17 cellular contexts compared by ENCODE assay signal in the genomic region with DNA sequence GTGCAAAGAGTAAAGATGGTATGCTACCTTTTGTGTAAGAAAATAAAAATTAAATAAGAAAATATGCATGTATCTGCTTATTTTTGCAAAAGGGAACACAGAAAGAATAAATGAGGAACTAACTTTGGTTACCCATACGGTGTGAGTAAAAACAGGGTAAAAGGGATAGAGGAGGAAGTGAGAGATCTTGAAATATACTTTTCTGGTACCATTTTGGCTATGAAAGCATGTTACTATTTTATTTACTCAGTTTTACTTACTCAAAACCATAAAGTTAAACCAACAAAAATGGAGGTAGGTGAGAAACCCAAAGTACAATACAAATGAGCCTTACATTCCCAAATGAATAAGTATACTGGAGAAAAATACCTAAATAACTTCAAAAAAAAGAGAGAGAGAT.
DNase-seq lines count a peak whose midpoint lies in the region; ATAC-seq and TF ChIP-seq lines count a peak whose summit lies in the region.
"Had no signal": no experiment of that assay in that cellular context is flagged by ENCODE, and none has a peak within 500 bp of the region (broad histone marks: within the 10 kb centered on the region; RNA-seq: fewer than 3 reads in every experiment).

No MANE protein-coding gene starts in this region.

- ATAC-seq in GM21526 (IDR thresholded peaks at IDR 0.05; ENCODE audit: low FRiP score, unreplicated experiment), result peak; percentile 72
- peak; percentile 56 for ATAC-seq in HG03025 (IDR thresholded peaks at IDR 0.05; ENCODE audit: low FRiP score, unreplicated experiment)
- ATAC-seq in HG03575 (IDR thresholded peaks at IDR 0.05; ENCODE audit: extremely low read depth, insufficient number of reproducible peaks, low FRiP score, unreplicated experiment), result peak; percentile 44
- ATAC-seq in HG02840 (IDR thresholded peaks at IDR 0.05; ENCODE audit: low FRiP score, unreplicated experiment), result no peak
- no peak for ATAC-seq in HG03457 (IDR thresholded peaks at IDR 0.05; ENCODE audit: unreplicated experiment)

- H3K4me3 ChIP-seq in GM12864 (ENCODE audit: low read depth, low read length), result no peak overlapping the region
- H3K4me3 ChIP-seq: BLaER1 treated with 17β-estradiol and CSF1 and Interleukin-3, amounts not matched to agents 10 nM and 100 nM; PC-9 had no signal

- peak; percentile 41 for DNase-seq in GM12864 (ENCODE audit: low read depth)
- DNase-seq in stimulated activated naive CD4-positive, alpha-beta T cell treated with Interleukin-2 at 50 U/mL for 16 hours (lab: John Stamatoyannopoulos, UW), result no peak
- DNase-seq in NCI-H69 (lab: John Stamatoyannopoulos, UW), result no peak
- DNase-seq: 8988T, Caco-2, DMS53, Karpas-422, NCI-H1436 treated with DMSO at 0.1 percent for 48 hours, NCI-H2081 treated with DMSO at 0.1 percent for 48 hours, PC-9, T-helper 9 cell had no signal

- no peak for TF ChIP-seq CTCF in GM12864 (IDR thresholded peaks at IDR 0.05; ENCODE audit: low read depth, low read length, missing control alignments)

Comparison
In these comparisons a context has a peak if more than half of its experiments do, and no peak if none do; other contexts are left out.
1. ATAC-seq: peak in GM21526 (single experiment), HG03025 (single experiment) and HG03575 (single experiment); none in HG02840 (single experiment) and HG03457 (single experiment).